In genomic region chr12:26122681-26123481, GRCh38 we compare ENCODE assay signal across 8 cellular contexts. TPM values are rescaled to one million over a fixed set of nuclear protein-coding genes. Genes with fewer than 3 reads are reported as not detected.
DNase-seq lines count a peak whose midpoint lies in the region; ATAC-seq and TF ChIP-seq lines count a peak whose summit lies in the region.

No MANE protein-coding gene starts in this region.

- H3K79me2 ChIP-seq in OCI-LY7 (ENCODE audit: insufficient read depth, low read depth, low read length) = no peaks in the 10 kb centered on the region

- no peak overlapping the region for H3K27ac ChIP-seq in SK-N-MC
- H3K27ac ChIP-seq in OCI-LY7 (ENCODE audit: low read depth, low read length, poor library complexity, severe bottlenecking) = no peak overlapping the region

- intact Hi-C loops in OCI-LY7 (cut with micrococcal nuclease; ENCODE audit: unreplicated experiment) = loop anchor here (10.0 kb wide), 1 partner anchor 312 kb away; no protein-coding TSS in a partner anchor

- ATAC-seq in HG02884 (IDR thresholded peaks at IDR 0.05; ENCODE audit: unreplicated experiment) (peak; percentile 18), HG02973 (IDR thresholded peaks at IDR 0.05; ENCODE audit: unreplicated experiment) (no peak)

- H3K4me3 ChIP-seq in GM06990 (replicated peaks; ENCODE audit: low read depth, low read length) = peak overlapping the region; percentile 57
- H3K4me3 ChIP-seq in SK-N-MC = peak overlapping the region; percentile 81
- H3K4me3 ChIP-seq in skeletal muscle satellite cell (ENCODE audit: low read length) = peak overlapping the region; percentile 76
- no peak overlapping the region for H3K4me3 ChIP-seq in OCI-LY7 (ENCODE audit: low read depth, low read length, poor library complexity, severe bottlenecking)

- H3K9ac ChIP-seq in SK-N-MC (ENCODE audit: insufficient read length) (no peak overlapping the region), skeletal muscle satellite cell (ENCODE audit: low read depth, low read length) (peak overlapping the region; percentile 75)

- H3K36me3 ChIP-seq in GM06990 (ENCODE audit: control insufficient read depth, insufficient read depth, low read length) = no peaks in the 10 kb centered on the region
- no peaks in the 10 kb centered on the region for H3K36me3 ChIP-seq in SK-N-MC (ENCODE audit: insufficient read depth, low read length)
- H3K36me3 ChIP-seq in skeletal muscle satellite cell (ENCODE audit: insufficient read depth, low read length) = no peaks in the 10 kb centered on the region
- H3K36me3 ChIP-seq in OCI-LY7 (ENCODE audit: insufficient read depth, low read length) = no peaks in the 10 kb centered on the region

- no peaks in the 10 kb centered on the region for H3K9me3 ChIP-seq in SK-N-MC (ENCODE audit: low read depth, low read length)
- H3K9me3 ChIP-seq in skeletal muscle satellite cell (replicated peaks; ENCODE audit: low read length) = no peaks in the 10 kb centered on the region
- no peaks in the 10 kb centered on the region for H3K9me3 ChIP-seq in OCI-LY7 (ENCODE audit: low read length)

- peaks cover 25% of the 10 kb centered on the region for H3K4me1 ChIP-seq in skeletal muscle satellite cell (ENCODE audit: control insufficient read depth, insufficient read depth, low read length)
- no peaks in the 10 kb centered on the region for H3K4me1 ChIP-seq in OCI-LY7 (ENCODE audit: insufficient read depth, low read length, poor library complexity, severe bottlenecking)

- CTCF ChIA-PET in OCI-LY7 (lab: Charles Lee; ENCODE audit: unreplicated experiment) = no interaction called here

- no peak overlapping the region for H2AFZ ChIP-seq in OCI-LY7 (ENCODE audit: low read length)

- DNase-seq in GM06990 (ENCODE audit: extremely low read depth, insufficient read length) = peak; percentile 51
- no peak for DNase-seq in SK-N-MC (ENCODE audit: low read depth, low spot score)
- DNase-seq in central memory CD4-positive, alpha-beta T cell = peak; percentile 8
- peak; percentile 88 for DNase-seq in islet precursor cell
- no peak for DNase-seq in OCI-LY7 (ENCODE audit: low spot score)

- H4K20me1 ChIP-seq in OCI-LY7 (ENCODE audit: insufficient read depth, low read length) = no peaks in the 10 kb centered on the region

- H3K9me2 ChIP-seq in OCI-LY7 (ENCODE audit: insufficient read depth, low read length) = no peaks in the 10 kb centered on the region

- H3K4me2 ChIP-seq in skeletal muscle satellite cell (ENCODE audit: low read length) (peak overlapping the region; percentile 100), OCI-LY7 (ENCODE audit: low read length) (no peak overlapping the region; the same call in 1 of the 2 replicates)

- BruUV-seq in OCI-LY7 (replicated peaks; lab: Mats Ljungman, UMichigan) = no TSS peak

- TF ChIP-seq CTCF in GM06990 (IDR thresholded peaks at IDR 0.05; ENCODE audit: insufficient read depth, low read length, poor library complexity, severe bottlenecking) = peak; percentile 54
- TF ChIP-seq CTCF in OCI-LY7 (conservative IDR thresholded peaks at IDR 0.05; ENCODE audit: low read length) = no peak

- POLR2A ChIA-PET in OCI-LY7 (lab: Charles Lee) = no interaction called here

- H3K27me3 ChIP-seq in GM06990 (replicated peaks; ENCODE audit: control insufficient read depth, insufficient read depth, low read length) (peaks cover 2% of the 10 kb centered on the region), skeletal muscle satellite cell (ENCODE audit: control insufficient read depth, insufficient read depth, low read length) (peaks cover 4% of the 10 kb centered on the region)

RNA-seq across cellular contexts. Expression of gene BHLHE41, which starts 2.0 kb away (rescaled TPM):
- total RNA-seq in skeletal muscle satellite cell (2012; rRNA removed) = 1.5 and 2.2 TPM in 2 replicates
- total RNA-seq in OCI-LY7 (2014; rRNA removed; shearing (Covaris generic)) = not detected in 2 replicates
- not detected in 2 replicates for total RNA-seq in OCI-LY7 (2022)

Comparison
In these comparisons a context has a peak if more than half of its experiments do, and no peak if none do; other contexts are left out.
1. DNase-seq: peak in GM06990 (single experiment), central memory CD4-positive, alpha-beta T cell (single experiment) and islet precursor cell (single experiment); none in SK-N-MC (single experiment) and OCI-LY7 (single experiment).